In genomic region chr16:30355954-30356308, GRCh38 we compare ENCODE assay signal across 8 cellular contexts. TPM values are rescaled to one million over a fixed set of nuclear protein-coding genes. Genes with fewer than 3 reads are reported as not detected.
DNase-seq lines count a peak whose midpoint lies in the region; ATAC-seq and TF ChIP-seq lines count a peak whose summit lies in the region.

No MANE protein-coding gene starts in this region.

- H2AFZ ChIP-seq in neural cell (ENCODE audit: low read depth, low read length): no peak overlapping the region

- no peaks in the 10 kb centered on the region for H3K36me3 ChIP-seq in neural cell (ENCODE audit: insufficient read depth, low read length)

- peaks cover 0 to 1% (median 0%) of the 10 kb centered on the region in 3 donors for H3K27me3 Mint-ChIP-seq in CD14-positive monocyte (ENCODE audit: low read depth in 3 of 3)

- peaks cover 61 to 72% of the 10 kb centered on the region in 2 donors for H3K36me3 Mint-ChIP-seq in CD14-positive monocyte

- peaks cover 32% of the 10 kb centered on the region for H3K4me1 Mint-ChIP-seq in CD14-positive monocyte

- no peaks in the 10 kb centered on the region for H3K9me3 ChIP-seq in neural cell (ENCODE audit: low read length)

- no peaks in the 10 kb centered on the region for H3K9me3 Mint-ChIP-seq in CD14-positive monocyte

- ATAC-seq in HG03280 (IDR thresholded peaks at IDR 0.05; ENCODE audit: unreplicated experiment) (no peak), HG02798 (IDR thresholded peaks at IDR 0.05; ENCODE audit: poor library complexity, unreplicated experiment) (no peak)

- H3K27me3 ChIP-seq in dorsolateral prefrontal cortex (no peaks in the 10 kb centered on the region), neural cell (ENCODE audit: insufficient read depth, low read depth, low read length) (no peaks in the 10 kb centered on the region)

- TF ChIP-seq POLR2A in erythroblast (IDR thresholded peaks at IDR 0.05; ENCODE audit: low read length): no peak

- no peak for TF ChIP-seq EP300 in neural cell (conservative IDR thresholded peaks at IDR 0.05; ENCODE audit: poor library complexity, severe bottlenecking)

- H3K4me3 ChIP-seq in LNCaP clone FGC (ENCODE audit: low read depth, low read length) (peak overlapping the region; percentile 99), dorsolateral prefrontal cortex (peak overlapping the region; percentile 66 to 100 (median 93)), neural cell (ENCODE audit: low read length) (peak overlapping the region; percentile 84)

- no peak for DNase-seq in CD14-positive monocyte (ENCODE audit: low spot score)
- no peak for DNase-seq in LNCaP clone FGC (ENCODE audit: low read depth)
- DNase-seq in dorsolateral prefrontal cortex: no peak
- DNase-seq in cerebellar cortex (ENCODE audit: low spot score): no peak
- no peak for DNase-seq in erythroblast (lab: John Stamatoyannopoulos, UW)

- TF ChIP-seq CTCF in CD14-positive monocyte (IDR thresholded peaks at IDR 0.05) (no peak), LNCaP clone FGC (IDR thresholded peaks at IDR 0.05; ENCODE audit: control insufficient read depth, extremely low read depth, insufficient read depth) (no peak), dorsolateral prefrontal cortex (IDR thresholded peaks at IDR 0.05 in 54 of 56, conservative IDR thresholded peaks at IDR 0.05 in 2 of 56; ENCODE audit: low read depth in 1 of 56, partially characterized antibody in 56 of 56) (no peak), neural cell (IDR thresholded peaks at IDR 0.05; ENCODE audit: poor library complexity, severe bottlenecking) (no peak)

- no peaks in the 10 kb centered on the region for H4K20me1 ChIP-seq in neural cell (ENCODE audit: insufficient read depth)

- H3K9me2 ChIP-seq in neural cell (ENCODE audit: insufficient read depth, low read length): no peaks in the 10 kb centered on the region

- H3K27ac Mint-ChIP-seq in CD14-positive monocyte: peak overlapping the region; percentile 90 to 100 (median 99)

- H3K79me2 ChIP-seq in neural cell (replicated peaks; ENCODE audit: insufficient read depth, low read length): peaks cover 17% of the 10 kb centered on the region

- intact Hi-C loops in CD14-positive monocyte (cut with micrococcal nuclease): loop anchor here (2.0 to 10.0 kb wide), 2 partner anchors 15 to 49 kb away; partner anchors contain the start of genes TBC1D10B (in 1 of the 2) and ZNF771 (in 1 of the 2)
- intact Hi-C loops in dorsolateral prefrontal cortex (cut with DNase I): no loop called here

- no peaks in the 10 kb centered on the region for H3F3A ChIP-seq in neural cell (ENCODE audit: insufficient read depth, low read length, poor library complexity, severe bottlenecking)

- H3K4me3 Mint-ChIP-seq in CD14-positive monocyte: peak overlapping the region; percentile 97 to 99

- H3K27ac ChIP-seq in dorsolateral prefrontal cortex (peak overlapping the region; percentile 84 to 99 (median 96)), neural cell (ENCODE audit: low read length) (peak overlapping the region; percentile 94)

- no peak for TF ChIP-seq RAD21 in neural cell (conservative IDR thresholded peaks at IDR 0.05)

- peak overlapping the region; percentile 82 for H3K4me2 ChIP-seq in neural cell (ENCODE audit: low read length)

- peak overlapping the region; percentile 94 for H3K9ac ChIP-seq in neural cell (ENCODE audit: low read length)

TF ChIP-seq in neural cell, 6 proteins besides CTCF, POLR2A, EP300 and RAD21:
- TF ChIP-seq MXI1 (conservative IDR thresholded peaks at IDR 0.05; ENCODE audit: poor library complexity, severe bottlenecking): no peak
- no peak for TF ChIP-seq SMC3 (conservative IDR thresholded peaks at IDR 0.05; ENCODE audit: poor library complexity)

RNA-seq across cellular contexts. Expression of gene CD2BP2, which starts 0.8 kb away (rescaled TPM):
- 10 to 100 TPM; 31.0 to 31.8 TPM for polyA plus RNA-seq in CD14-positive monocyte
- total RNA-seq in dorsolateral prefrontal cortex: 10 to 100 TPM; 45.0 to 76.5 (median 59.2) TPM
- polyA plus RNA-seq in neural cell: 76.3 and 83.3 TPM in 2 replicates
- polyA minus RNA-seq in neural cell: 55.1 and 61.6 TPM in 2 replicates

RNA-seq across cellular contexts. Expression of gene TBC1D10B, which starts 14.4 kb away (rescaled TPM):
- 10 to 100 TPM; 12.2 to 13.8 TPM for polyA plus RNA-seq in CD14-positive monocyte
- total RNA-seq in dorsolateral prefrontal cortex: 10 to 100 TPM; 50.3 to 87.6 (median 67.1) TPM
- polyA plus RNA-seq in neural cell: 24.1 and 32.5 TPM in 2 replicates
- 40.5 and 44.6 TPM in 2 replicates for polyA minus RNA-seq in neural cell

RNA-seq across cellular contexts. Expression of gene MYL11, which starts 18.7 kb away (rescaled TPM):
- polyA plus RNA-seq in CD14-positive monocyte: 1 to 10 TPM; 1.6 to 1.9 TPM
- 1 to 10 TPM in 12 of 120 experiments, under 1 TPM in 1, not detected in 107; 0.95 to 3.8 (median 2.0) TPM for total RNA-seq in dorsolateral prefrontal cortex
- polyA plus RNA-seq in neural cell: not detected in 2 replicates
- not detected in 2 replicates for polyA minus RNA-seq in neural cell

RNA-seq across cellular contexts. Expression of gene SEPTIN1, which starts 26.4 kb away (rescaled TPM):
- polyA plus RNA-seq in CD14-positive monocyte: under 1 TPM; 0.49 to 0.60 TPM
- total RNA-seq in dorsolateral prefrontal cortex: 1 to 10 TPM; 1.6 to 8.3 (median 4.0) TPM
- polyA plus RNA-seq in neural cell: 0.38 TPM in 1 of 2 replicates, not detected in the other
- polyA minus RNA-seq in neural cell: 0.81 TPM in 1 of 2 replicates, not detected in the other

RNA-seq across cellular contexts. Expression of gene ZNF48, which starts 39.3 kb away (rescaled TPM):
- polyA plus RNA-seq in CD14-positive monocyte: 1 to 10 TPM in 1 of 2 donors, under 1 TPM in 1; 0.67 to 1.4 TPM
- total RNA-seq in dorsolateral prefrontal cortex: 10 to 100 TPM; 10.1 to 24.9 (median 16.6) TPM
- polyA plus RNA-seq in neural cell: 42.3 and 48.9 TPM in 2 replicates
- 74.0 and 82.3 TPM in 2 replicates for polyA minus RNA-seq in neural cell

Comparison
In these comparisons a context has a peak if more than half of its experiments do, and no peak if none do; other contexts are left out.
1. intact Hi-C loops: an anchor here in CD14-positive monocyte (2.0 to 10.0 kb wide); none called in dorsolateral prefrontal cortex.